ENCODE assay signal across 25 cellular contexts in genomic region chr11:36394056-36394455, GRCh38.
DNase-seq lines count a peak whose midpoint lies in the region; ATAC-seq lines count a peak whose summit lies in the region.
"Had no signal": no experiment of that assay in that cellular context is flagged by ENCODE, and none has a peak within 500 bp of the region (broad histone marks: within the 10 kb centered on the region; RNA-seq: fewer than 3 reads in every experiment).

No MANE protein-coding gene starts in this region.

- H3K4me1 Mint-ChIP-seq in activated T-cell treated with anti-CD3 and anti-CD28 coated beads, Interleukin-2, amount 50 U/mL, for 24 hours (ENCODE audit: low read depth), result peaks cover 64% of the 10 kb centered on the region
- H3K4me1 Mint-ChIP-seq in CD8-positive, alpha-beta memory T cell, result peaks cover 53 to 82% (median 64%) of the 10 kb centered on the region in 3 donors
- H3K4me1 Mint-ChIP-seq in activated CD4-positive, alpha-beta memory T cell treated with anti-CD3 and anti-CD28 coated beads for 36 hours (ENCODE audit: low read depth), result peaks cover 66% of the 10 kb centered on the region
- H3K4me1 Mint-ChIP-seq in natural killer cell treated with Interleukin-12 subunit alpha and Interleukin-12 subunit beta and Interleukin-15 and Interleukin-18, amount 100 ng/mL, for 72 hours (ENCODE audit: low read depth in 2 of 2), result peaks cover 73 to 74% of the 10 kb centered on the region in 2 donors

- intact Hi-C loops in activated CD4-positive, alpha-beta memory T cell treated with anti-CD3 and anti-CD28 coated beads for 36 hours (cut with micrococcal nuclease), result loop anchor here (2.0 to 10.0 kb wide), 4 partner anchors 37 to 351 kb away; no protein-coding TSS in a partner anchor
- intact Hi-C loops in left cardiac atrium (cut with DNase I), result no loop called here

- H3K27ac Mint-ChIP-seq in activated T-cell treated with anti-CD3 and anti-CD28 coated beads, Interleukin-2, amount 50 U/mL, for 24 hours, result peak overlapping the region; percentile 81
- peak overlapping the region; percentile 18 to 84 (median 50) for H3K27ac Mint-ChIP-seq in CD8-positive, alpha-beta memory T cell
- peak overlapping the region; percentile 73 for H3K27ac Mint-ChIP-seq in activated CD4-positive, alpha-beta memory T cell treated with anti-CD3 and anti-CD28 coated beads for 36 hours
- peak overlapping the region; percentile 98 for H3K27ac Mint-ChIP-seq in natural killer cell treated with Interleukin-12 subunit alpha and Interleukin-12 subunit beta and Interleukin-15 and Interleukin-18, amount 100 ng/mL, for 72 hours
- H3K27ac Mint-ChIP-seq: activated B cell treated with CpG ODN at 0.5 μM for 24 hours; B cell; dendritic cell treated with granulocyte-macrophage colony-stimulating factor and Interleukin-4, amounts not matched to agents 40 ng/mL and 50 ng/mL, for 4 days had no signal

- no peaks in the 10 kb centered on the region for H3K9me3 ChIP-seq in CD8-positive, alpha-beta memory T cell (ENCODE audit: low read length)
- H3K9me3 ChIP-seq: gastrocnemius medialis, spleen had no signal

- peak; percentile 12 to 21 for ATAC-seq in natural killer cell treated with Interleukin-12 subunit alpha and Interleukin-12 subunit beta and Interleukin-15 and Interleukin-18, amount 100 ng/mL, for 72 hours
- ATAC-seq in left cardiac atrium, result no peak
- ATAC-seq in HG03039 (IDR thresholded peaks at IDR 0.05; ENCODE audit: unreplicated experiment), result no peak
- no peak for ATAC-seq in HG02610 (IDR thresholded peaks at IDR 0.05; ENCODE audit: unreplicated experiment)
- ATAC-seq: gastrocnemius medialis, left colon, right cardiac atrium had no signal

- CTCF ChIA-PET in CD8-positive, alpha-beta memory T cell (lab: Charles Lee), result interaction anchor here (1.0 to 3.6 kb wide), 2 partner anchors 16 to 31 kb away, joined by 4 to 20 read pairs; no protein-coding TSS in a partner anchor
- CTCF ChIA-PET in activated CD4-positive, alpha-beta memory T cell treated with anti-CD3 and anti-CD28 coated beads for 36 hours (lab: Charles Lee), result interaction anchor here (0.8 to 1.5 kb wide), 4 partner anchors 9 to 41 kb away, joined by 3 to 5 read pairs (median 4); no protein-coding TSS in a partner anchor

- H3K4me3 Mint-ChIP-seq in activated T-cell treated with anti-CD3 and anti-CD28 coated beads, Interleukin-2, amount 50 U/mL, for 24 hours, result no peak overlapping the region
- H3K4me3 Mint-ChIP-seq in CD8-positive, alpha-beta memory T cell, result peak overlapping the region in 5 of 7 donors; percentile 9 to 19 (median 9)
- peak overlapping the region; percentile 38 for H3K4me3 Mint-ChIP-seq in activated CD4-positive, alpha-beta memory T cell treated with anti-CD3 and anti-CD28 coated beads for 36 hours
- H3K4me3 Mint-ChIP-seq in natural killer cell treated with Interleukin-12 subunit alpha and Interleukin-12 subunit beta and Interleukin-15 and Interleukin-18, amount 100 ng/mL, for 72 hours, result peak overlapping the region; percentile 69
- H3K4me3 Mint-ChIP-seq: activated B cell treated with CpG ODN at 0.5 μM for 24 hours; B cell; dendritic cell treated with granulocyte-macrophage colony-stimulating factor and Interleukin-4, amounts not matched to agents 40 ng/mL and 50 ng/mL, for 4 days had no signal

- no peaks in the 10 kb centered on the region for H3K9me3 Mint-ChIP-seq in activated T-cell treated with anti-CD3 and anti-CD28 coated beads, Interleukin-2, amount 50 U/mL, for 24 hours
- no peaks in the 10 kb centered on the region for H3K9me3 Mint-ChIP-seq in CD8-positive, alpha-beta memory T cell
- H3K9me3 Mint-ChIP-seq in activated CD4-positive, alpha-beta memory T cell treated with anti-CD3 and anti-CD28 coated beads for 36 hours, result no peaks in the 10 kb centered on the region
- H3K9me3 Mint-ChIP-seq in natural killer cell treated with Interleukin-12 subunit alpha and Interleukin-12 subunit beta and Interleukin-15 and Interleukin-18, amount 100 ng/mL, for 72 hours, result peaks cover 5% of the 10 kb centered on the region

- POLR2A ChIA-PET in CD8-positive, alpha-beta memory T cell (lab: Charles Lee), result interaction anchor here (1.2 kb wide), 1 partner anchor 25 kb away, joined by 3 read pairs; no protein-coding TSS in a partner anchor
- POLR2A ChIA-PET in activated CD4-positive, alpha-beta memory T cell treated with anti-CD3 and anti-CD28 coated beads for 36 hours (lab: Charles Lee), result interaction anchor here (1.7 kb wide), 1 partner anchor 27 kb away, joined by 6 read pairs; no protein-coding TSS in a partner anchor

- peaks cover 10% of the 10 kb centered on the region for H3K36me3 Mint-ChIP-seq in activated T-cell treated with anti-CD3 and anti-CD28 coated beads, Interleukin-2, amount 50 U/mL, for 24 hours (ENCODE audit: low read depth)
- H3K36me3 Mint-ChIP-seq in CD8-positive, alpha-beta memory T cell, result peaks cover 5 to 42% (median 10%) of the 10 kb centered on the region in 3 donors
- peaks cover 17% of the 10 kb centered on the region for H3K36me3 Mint-ChIP-seq in activated CD4-positive, alpha-beta memory T cell treated with anti-CD3 and anti-CD28 coated beads for 36 hours
- H3K36me3 Mint-ChIP-seq in natural killer cell treated with Interleukin-12 subunit alpha and Interleukin-12 subunit beta and Interleukin-15 and Interleukin-18, amount 100 ng/mL, for 72 hours, result peaks cover 29% of the 10 kb centered on the region

- no peak overlapping the region for H3K4me3 ChIP-seq in CD8-positive, alpha-beta memory T cell (ENCODE audit: low read length)
- H3K4me3 ChIP-seq: gastrocnemius medialis, PC-9, spleen had no signal

- H3K36me3 ChIP-seq in CD8-positive, alpha-beta memory T cell (ENCODE audit: insufficient read depth, low read length), result peaks cover 4% of the 10 kb centered on the region
- H3K36me3 ChIP-seq: gastrocnemius medialis had no signal

- no peak for DNase-seq in activated T-cell treated with anti-CD3 and anti-CD28 coated beads, Interleukin-2, amount 50 U/mL, for 24 hours
- DNase-seq in activated T-cell treated with anti-CD3 and anti-CD28 coated beads for 4 hours (no peak), left cardiac atrium (no peak)
- no peak for DNase-seq in CD8-positive, alpha-beta memory T cell
- peak; percentile 70 for DNase-seq in activated CD4-positive, alpha-beta memory T cell treated with anti-CD3 and anti-CD28 coated beads for 36 hours
- no peak for DNase-seq in natural killer cell treated with Interleukin-12 subunit alpha and Interleukin-12 subunit beta and Interleukin-15 and Interleukin-18, amount 100 ng/mL, for 72 hours (ENCODE audit: low spot score)
- DNase-seq: activated B cell treated with CpG ODN at 0.5 μM for 24 hours; caudate nucleus; gastrocnemius medialis; GF-D8; left colon; NCI-H1048; NCI-H1694; NCI-H524 treated with DMSO at 0.1 percent for 48 hours; PC-9; right cardiac atrium; SHP77; spleen; stimulated activated CD4-positive, alpha-beta T cell treated with anti-CD3 and anti-CD28 coated beads, Interleukin-4, amount 100 ng/mL, for 24 hours; stimulated activated naive CD4-positive, alpha-beta T cell treated with Interleukin-2 at 50 U/mL for 16 hours had no signal

- H3K27ac ChIP-seq in CD8-positive, alpha-beta memory T cell (ENCODE audit: low read depth, low read length), result no peak overlapping the region
- H3K27ac ChIP-seq: gastrocnemius medialis, HL-60, PC-9 had no signal

- no peaks in the 10 kb centered on the region for H3K27me3 ChIP-seq in CD8-positive, alpha-beta memory T cell (ENCODE audit: insufficient read depth, low read length, poor library complexity, severe bottlenecking)
- H3K27me3 ChIP-seq: gastrocnemius medialis, spleen had no signal

- H3K27me3 Mint-ChIP-seq in activated T-cell treated with anti-CD3 and anti-CD28 coated beads, Interleukin-2, amount 50 U/mL, for 24 hours, result peaks cover 5% of the 10 kb centered on the region
- H3K27me3 Mint-ChIP-seq in CD8-positive, alpha-beta memory T cell, result no peaks in the 10 kb centered on the region
- H3K27me3 Mint-ChIP-seq in activated CD4-positive, alpha-beta memory T cell treated with anti-CD3 and anti-CD28 coated beads for 36 hours, result no peaks in the 10 kb centered on the region
- no peaks in the 10 kb centered on the region for H3K27me3 Mint-ChIP-seq in natural killer cell treated with Interleukin-12 subunit alpha and Interleukin-12 subunit beta and Interleukin-15 and Interleukin-18, amount 100 ng/mL, for 72 hours
- H3K27me3 Mint-ChIP-seq: activated B cell treated with CpG ODN at 0.5 μM for 24 hours, B cell had no signal

- peaks cover 25% of the 10 kb centered on the region for H3K4me1 ChIP-seq in CD8-positive, alpha-beta memory T cell (ENCODE audit: insufficient read depth, low read length)
- H3K4me1 ChIP-seq: gastrocnemius medialis had no signal

Comparison
In these comparisons a context has a peak if more than half of its experiments do, and no peak if none do; other contexts are left out.
1. ATAC-seq: peak in natural killer cell treated with Interleukin-12 subunit alpha and Interleukin-12 subunit beta and Interleukin-15 and Interleukin-18, amount 100 ng/mL, for 72 hours (2 of 2); none in left cardiac atrium (0 of 2), HG03039 (single experiment) and HG02610 (single experiment).
2. Peak in every context shown above with its lines, with median percentiles within 50 percentile points of each other: H3K27ac Mint-ChIP-seq.